ENCODE assay signal across 8 cellular contexts in genomic region chr20:407953-408842, GRCh38. TPM values are rescaled to one million over a fixed set of nuclear protein-coding genes. Genes with fewer than 3 reads are reported as not detected.
DNase-seq lines count a peak whose midpoint lies in the region; ATAC-seq and TF ChIP-seq lines count a peak whose summit lies in the region.

Gene RBCK1 (plus strand): TSS chr20:408299. CDS start chr20:408758, 459 bp downstream.

- TF ChIP-seq POLR2A in right lobe of liver (IDR thresholded peaks at IDR 0.05), result peak; percentile 82

- peak within 1 kb of the TSS; percentile 94 for H3K4me2 ChIP-seq in BLaER1

- ATAC-seq in HG03442 (IDR thresholded peaks at IDR 0.05; ENCODE audit: unreplicated experiment), result peak; percentile 55
- peak; percentile 76 to 82 (median 80) for ATAC-seq in right lobe of liver

- H4K20me1 ChIP-seq in BLaER1, result peaks cover 21% of the 10 kb centered on the region

- WGBS in right lobe of liver (ENCODE audit: insufficient coverage, low coverage, low lambda C conversion rate, missing lambda C conversion rate), result 0% methylated on average over 9 of the region's 87 CpGs

- TF ChIP-seq CTCF in right lobe of liver (IDR thresholded peaks at IDR 0.05), result no peak

- H3K4me1 ChIP-seq in BLaER1 (peaks cover 28% of the 10 kb centered on the region), right lobe of liver (peaks cover 0 to 34% (median 5%) of the 10 kb centered on the region in 4 donors)

- peaks cover 35% of the 10 kb centered on the region for H3K36me3 ChIP-seq in BLaER1
- H3K36me3 ChIP-seq in right lobe of liver, result peaks cover 0 to 10% (median 3%) of the 10 kb centered on the region in 4 donors

- H3K9ac ChIP-seq in BLaER1, result peak within 1 kb of the TSS; percentile 95

- DNase-seq in GM19240 (ENCODE audit: insufficient read length, low spot score) (peak; percentile 99), NCI-H526 treated with DMSO at 0.1 percent for 48 hours (lab: John Stamatoyannopoulos, UW) (peak; percentile 50), dermis microvascular lymphatic vessel endothelial cell (ENCODE audit: low read depth in 2 of 2) (peak; percentile 46 to 78), right lobe of liver (peak; percentile 90 to 91 (median 90))
- peak; percentile 84 for DNase-seq in activated CD4-positive, alpha-beta T cell treated with anti-CD3 and anti-CD28 coated beads, Interleukin-2, amount 50 U/mL, for 4 hours
- DNase-seq in stimulated activated CD4-positive, alpha-beta T cell treated with anti-CD3 and anti-CD28 coated beads, Interleukin-4, amount 100 ng/mL, for 24 hours, result peak; percentile 89

- peaks cover 17% of the 10 kb centered on the region for H3K9me3 ChIP-seq in BLaER1
- no peaks in the 10 kb centered on the region for H3K9me3 ChIP-seq in right lobe of liver

- H3K27ac ChIP-seq in BLaER1, result peak within 1 kb of the TSS; percentile 95
- peak within 1 kb of the TSS; percentile 94 to 96 (median 95) for H3K27ac ChIP-seq in right lobe of liver

- H3K4me3 ChIP-seq in BLaER1, result peak within 1 kb of the TSS; percentile 99
- peak within 1 kb of the TSS; percentile 97 to 100 (median 98) for H3K4me3 ChIP-seq in right lobe of liver

- intact Hi-C loops in right lobe of liver (cut with DNase I), result no loop called here

- H3K27me3 ChIP-seq in BLaER1 (no peaks in the 10 kb centered on the region), right lobe of liver (no peaks in the 10 kb centered on the region)

RNA-seq across cellular contexts. Expression of gene RBCK1, which starts in this region (rescaled TPM):
- 53.7 and 80.9 TPM in 2 replicates for total RNA-seq in dermis microvascular lymphatic vessel endothelial cell
- 100 to 1,000 TPM in 2 of 6 experiments, 10 to 100 TPM in 4; 63.1 to 113 (median 85.6) TPM for total RNA-seq in right lobe of liver

Comparison
In these comparisons a context has a peak if more than half of its experiments do, and no peak if none do; other contexts are left out.
1. Peak in every context shown above with its lines: DNase-seq, ATAC-seq, H3K4me3 ChIP-seq and H3K27ac ChIP-seq.